ENCODE assay signal across 1 cellular context in the genomic region with DNA sequence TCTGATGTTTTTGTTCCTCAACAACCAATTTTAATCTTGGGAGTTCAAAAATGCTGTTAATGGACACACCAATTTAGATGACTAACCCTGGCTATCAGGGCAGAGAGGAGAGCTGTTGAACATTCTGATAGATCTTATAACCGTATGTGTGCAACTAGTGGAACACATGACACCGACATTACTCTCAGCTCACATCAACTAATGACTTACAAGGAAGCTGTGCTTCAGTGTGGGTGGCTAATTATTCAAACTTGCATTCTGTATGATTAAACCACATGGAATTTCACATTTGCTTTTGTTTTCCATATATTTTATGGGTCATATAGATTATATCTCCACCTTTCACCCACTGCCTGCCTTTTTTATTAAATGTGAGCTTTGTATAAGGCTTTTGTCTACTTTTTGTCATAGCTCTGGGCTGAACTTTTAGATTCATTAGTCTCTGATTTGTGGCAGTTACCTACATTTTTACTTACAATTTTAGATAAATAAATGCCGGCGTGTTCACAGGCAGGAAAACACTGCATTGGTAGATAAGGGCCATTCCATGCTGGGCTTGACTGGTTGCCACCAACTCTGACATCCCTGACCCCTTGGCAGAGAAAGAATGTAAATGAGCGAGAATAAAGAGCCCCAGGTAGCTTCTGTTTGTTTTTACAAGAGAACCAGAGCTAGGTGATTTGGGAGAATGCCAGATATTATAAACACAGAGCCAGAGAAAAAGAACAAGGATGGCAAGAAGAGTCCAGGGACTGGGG.
A peak's percentile ranks its signal among the peaks of the same experiment; 100 is the strongest.
TF ChIP-seq lines count a peak whose summit lies in the region.

No MANE protein-coding gene starts in this region.

TF ChIP-seq in HEK293, 187 proteins besides CTCF, POLR2A, EP300 and RAD21 (continued from another document and continues in another):
- TF ChIP-seq, protein P1, sequence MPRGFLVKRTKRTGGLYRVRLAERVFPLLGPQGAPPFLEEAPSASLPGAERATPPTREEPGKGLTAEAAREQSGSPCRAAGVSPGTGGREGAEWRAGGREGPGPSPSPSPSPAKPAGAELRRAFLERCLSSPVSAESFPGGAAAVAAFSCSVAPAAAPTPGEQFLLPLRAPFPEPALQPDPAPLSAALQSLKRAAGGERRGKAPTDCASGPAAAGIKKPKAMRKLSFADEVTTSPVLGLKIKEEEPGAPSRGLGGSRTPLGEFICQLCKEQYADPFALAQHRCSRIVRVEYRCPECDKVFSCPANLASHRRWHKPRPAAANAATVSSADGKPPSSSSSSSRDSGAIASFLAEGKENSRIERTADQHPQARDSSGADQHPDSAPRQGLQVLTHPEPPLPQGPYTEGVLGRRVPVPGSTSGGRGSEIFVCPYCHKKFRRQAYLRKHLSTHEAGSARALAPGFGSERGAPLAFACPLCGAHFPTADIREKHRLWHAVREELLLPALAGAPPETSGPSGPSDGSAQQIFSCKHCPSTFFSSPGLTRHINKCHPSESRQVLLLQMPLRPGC (tag by site-specific recombination; IDR thresholded peaks at IDR 0.05), result no peak
- TF ChIP-seq ZNF184 (tag by site-specific recombination; IDR thresholded peaks at IDR 0.05), result no peak
- TF ChIP-seq ZFP37 (tag by site-specific recombination; IDR thresholded peaks at IDR 0.05), result no peak
- TF ChIP-seq ZNF621 (tag by site-specific recombination; IDR thresholded peaks at IDR 0.05), result no peak
- TF ChIP-seq SALL2 (tag by site-specific recombination; IDR thresholded peaks at IDR 0.05; ENCODE audit: borderline replicate concordance), result no peak
- TF ChIP-seq REPIN1 (tag by site-specific recombination; IDR thresholded peaks at IDR 0.05; ENCODE audit: low read depth), result no peak
- no peak for TF ChIP-seq OVOL3 (tag by site-specific recombination; IDR thresholded peaks at IDR 0.05)
- TF ChIP-seq KLF8 (tag by site-specific recombination; IDR thresholded peaks at IDR 0.05), result no peak
- TF ChIP-seq, protein P2, sequence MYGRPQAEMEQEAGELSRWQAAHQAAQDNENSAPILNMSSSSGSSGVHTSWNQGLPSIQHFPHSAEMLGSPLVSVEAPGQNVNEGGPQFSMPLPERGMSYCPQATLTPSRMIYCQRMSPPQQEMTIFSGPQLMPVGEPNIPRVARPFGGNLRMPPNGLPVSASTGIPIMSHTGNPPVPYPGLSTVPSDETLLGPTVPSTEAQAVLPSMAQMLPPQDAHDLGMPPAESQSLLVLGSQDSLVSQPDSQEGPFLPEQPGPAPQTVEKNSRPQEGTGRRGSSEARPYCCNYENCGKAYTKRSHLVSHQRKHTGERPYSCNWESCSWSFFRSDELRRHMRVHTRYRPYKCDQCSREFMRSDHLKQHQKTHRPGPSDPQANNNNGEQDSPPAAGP (tag by site-specific recombination; IDR thresholded peaks at IDR 0.05), result no peak
- TF ChIP-seq ZNF140 (tag by site-specific recombination; IDR thresholded peaks at IDR 0.05), result no peak
- peak; percentile 56; the same call in 1 of the 2 replicates for TF ChIP-seq ZNF843 (tag by site-specific recombination; IDR thresholded peaks at IDR 0.05)
- TF ChIP-seq GLIS2 (tag by site-specific recombination; IDR thresholded peaks at IDR 0.05), result no peak
- TF ChIP-seq, protein P3, sequence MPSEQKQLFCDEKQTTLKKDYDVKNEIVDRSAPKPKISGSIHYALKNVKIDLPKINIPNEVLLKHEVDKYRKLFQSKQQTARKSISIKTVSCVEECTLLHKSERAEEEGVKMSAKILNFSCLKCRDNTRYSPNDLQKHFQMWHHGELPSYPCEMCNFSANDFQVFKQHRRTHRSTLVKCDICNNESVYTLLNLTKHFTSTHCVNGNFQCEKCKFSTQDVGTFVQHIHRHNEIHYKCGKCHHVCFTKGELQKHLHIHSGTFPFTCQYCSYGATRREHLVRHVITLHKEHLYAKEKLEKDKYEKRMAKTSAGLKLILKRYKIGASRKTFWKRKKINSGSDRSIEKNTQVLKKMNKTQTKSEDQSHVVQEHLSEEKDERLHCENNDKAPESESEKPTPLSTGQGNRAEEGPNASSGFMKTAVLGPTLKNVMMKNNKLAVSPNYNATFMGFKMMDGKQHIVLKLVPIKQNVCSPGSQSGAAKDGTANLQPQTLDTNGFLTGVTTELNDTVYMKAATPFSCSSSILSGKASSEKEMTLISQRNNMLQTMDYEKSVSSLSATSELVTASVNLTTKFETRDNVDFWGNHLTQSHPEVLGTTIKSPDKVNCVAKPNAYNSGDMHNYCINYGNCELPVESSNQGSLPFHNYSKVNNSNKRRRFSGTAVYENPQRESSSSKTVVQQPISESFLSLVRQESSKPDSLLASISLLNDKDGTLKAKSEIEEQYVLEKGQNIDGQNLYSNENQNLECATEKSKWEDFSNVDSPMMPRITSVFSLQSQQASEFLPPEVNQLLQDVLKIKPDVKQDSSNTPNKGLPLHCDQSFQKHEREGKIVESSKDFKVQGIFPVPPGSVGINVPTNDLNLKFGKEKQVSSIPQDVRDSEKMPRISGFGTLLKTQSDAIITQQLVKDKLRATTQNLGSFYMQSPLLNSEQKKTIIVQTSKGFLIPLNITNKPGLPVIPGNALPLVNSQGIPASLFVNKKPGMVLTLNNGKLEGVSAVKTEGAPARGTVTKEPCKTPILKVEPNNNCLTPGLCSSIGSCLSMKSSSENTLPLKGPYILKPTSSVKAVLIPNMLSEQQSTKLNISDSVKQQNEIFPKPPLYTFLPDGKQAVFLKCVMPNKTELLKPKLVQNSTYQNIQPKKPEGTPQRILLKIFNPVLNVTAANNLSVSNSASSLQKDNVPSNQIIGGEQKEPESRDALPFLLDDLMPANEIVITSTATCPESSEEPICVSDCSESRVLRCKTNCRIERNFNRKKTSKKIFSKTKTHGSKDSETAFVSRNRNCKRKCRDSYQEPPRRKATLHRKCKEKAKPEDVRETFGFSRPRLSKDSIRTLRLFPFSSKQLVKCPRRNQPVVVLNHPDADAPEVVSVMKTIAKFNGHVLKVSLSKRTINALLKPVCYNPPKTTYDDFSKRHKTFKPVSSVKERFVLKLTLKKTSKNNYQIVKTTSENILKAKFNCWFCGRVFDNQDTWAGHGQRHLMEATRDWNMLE (tag by site-specific recombination; conservative IDR thresholded peaks at IDR 0.05; ENCODE audit: low read depth), result no peak
- TF ChIP-seq, protein P4, sequence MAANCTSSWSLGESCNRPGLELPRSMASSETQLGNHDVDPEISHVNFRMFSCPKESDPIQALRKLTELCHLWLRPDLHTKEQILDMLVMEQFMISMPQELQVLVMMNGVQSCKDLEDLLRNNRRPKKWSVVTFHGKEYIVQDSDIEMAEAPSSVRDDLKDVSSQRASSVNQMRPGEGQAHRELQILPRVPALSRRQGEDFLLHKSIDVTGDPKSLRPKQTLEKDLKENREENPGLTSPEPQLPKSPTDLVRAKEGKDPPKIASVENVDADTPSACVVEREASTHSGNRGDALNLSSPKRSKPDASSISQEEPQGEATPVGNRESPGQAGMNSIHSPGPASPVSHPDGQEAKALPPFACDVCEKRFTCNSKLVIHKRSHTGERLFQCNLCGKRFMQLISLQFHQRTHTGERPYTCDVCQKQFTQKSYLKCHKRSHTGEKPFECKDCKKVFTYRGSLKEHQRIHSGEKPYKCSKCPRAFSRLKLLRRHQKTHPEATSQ (tag by site-specific recombination; IDR thresholded peaks at IDR 0.05), result no peak
- TF ChIP-seq, protein P5, sequence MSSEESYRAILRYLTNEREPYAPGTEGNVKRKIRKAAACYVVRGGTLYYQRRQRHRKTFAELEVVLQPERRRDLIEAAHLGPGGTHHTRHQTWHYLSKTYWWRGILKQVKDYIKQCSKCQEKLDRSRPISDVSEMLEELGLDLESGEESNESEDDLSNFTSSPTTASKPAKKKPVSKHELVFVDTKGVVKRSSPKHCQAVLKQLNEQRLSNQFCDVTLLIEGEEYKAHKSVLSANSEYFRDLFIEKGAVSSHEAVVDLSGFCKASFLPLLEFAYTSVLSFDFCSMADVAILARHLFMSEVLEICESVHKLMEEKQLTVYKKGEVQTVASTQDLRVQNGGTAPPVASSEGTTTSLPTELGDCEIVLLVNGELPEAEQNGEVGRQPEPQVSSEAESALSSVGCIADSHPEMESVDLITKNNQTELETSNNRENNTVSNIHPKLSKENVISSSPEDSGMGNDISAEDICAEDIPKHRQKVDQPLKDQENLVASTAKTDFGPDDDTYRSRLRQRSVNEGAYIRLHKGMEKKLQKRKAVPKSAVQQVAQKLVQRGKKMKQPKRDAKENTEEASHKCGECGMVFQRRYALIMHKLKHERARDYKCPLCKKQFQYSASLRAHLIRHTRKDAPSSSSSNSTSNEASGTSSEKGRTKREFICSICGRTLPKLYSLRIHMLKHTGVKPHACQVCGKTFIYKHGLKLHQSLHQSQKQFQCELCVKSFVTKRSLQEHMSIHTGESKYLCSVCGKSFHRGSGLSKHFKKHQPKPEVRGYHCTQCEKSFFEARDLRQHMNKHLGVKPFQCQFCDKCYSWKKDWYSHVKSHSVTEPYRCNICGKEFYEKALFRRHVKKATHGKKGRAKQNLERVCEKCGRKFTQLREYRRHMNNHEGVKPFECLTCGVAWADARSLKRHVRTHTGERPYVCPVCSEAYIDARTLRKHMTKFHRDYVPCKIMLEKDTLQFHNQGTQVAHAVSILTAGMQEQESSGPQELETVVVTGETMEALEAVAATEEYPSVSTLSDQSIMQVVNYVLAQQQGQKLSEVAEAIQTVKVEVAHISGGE (tag by site-specific recombination; conservative IDR thresholded peaks at IDR 0.05; ENCODE audit: low read depth), result no peak
- no peak for TF ChIP-seq ZNF600 (tag by site-specific recombination; IDR thresholded peaks at IDR 0.05)
- no peak for TF ChIP-seq ZNF423 (tag by site-specific recombination; IDR thresholded peaks at IDR 0.05)
- TF ChIP-seq ZFP69B (tag by site-specific recombination; IDR thresholded peaks at IDR 0.05), result no peak
- TF ChIP-seq ZNF311 (tag by site-specific recombination; IDR thresholded peaks at IDR 0.05; ENCODE audit: borderline replicate concordance), result no peak
- TF ChIP-seq ZBTB20 (tag by site-specific recombination; IDR thresholded peaks at IDR 0.05), result no peak
- TF ChIP-seq ZNF211 (tag by site-specific recombination; IDR thresholded peaks at IDR 0.05; ENCODE audit: low read depth), result no peak
- no peak for TF ChIP-seq ZNF16 (tag by site-specific recombination; IDR thresholded peaks at IDR 0.05; ENCODE audit: low read depth)
- TF ChIP-seq, protein P6, sequence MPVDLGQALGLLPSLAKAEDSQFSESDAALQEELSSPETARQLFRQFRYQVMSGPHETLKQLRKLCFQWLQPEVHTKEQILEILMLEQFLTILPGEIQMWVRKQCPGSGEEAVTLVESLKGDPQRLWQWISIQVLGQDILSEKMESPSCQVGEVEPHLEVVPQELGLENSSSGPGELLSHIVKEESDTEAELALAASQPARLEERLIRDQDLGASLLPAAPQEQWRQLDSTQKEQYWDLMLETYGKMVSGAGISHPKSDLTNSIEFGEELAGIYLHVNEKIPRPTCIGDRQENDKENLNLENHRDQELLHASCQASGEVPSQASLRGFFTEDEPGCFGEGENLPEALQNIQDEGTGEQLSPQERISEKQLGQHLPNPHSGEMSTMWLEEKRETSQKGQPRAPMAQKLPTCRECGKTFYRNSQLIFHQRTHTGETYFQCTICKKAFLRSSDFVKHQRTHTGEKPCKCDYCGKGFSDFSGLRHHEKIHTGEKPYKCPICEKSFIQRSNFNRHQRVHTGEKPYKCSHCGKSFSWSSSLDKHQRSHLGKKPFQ (tag by site-specific recombination; IDR thresholded peaks at IDR 0.05), result no peak
- no peak for TF ChIP-seq MEIS1 (CRISPR knock-in tag; IDR thresholded peaks at IDR 0.05; ENCODE audit: borderline replicate concordance)
- TF ChIP-seq ZNF138 (tag by site-specific recombination; IDR thresholded peaks at IDR 0.05; ENCODE audit: borderline replicate concordance), result no peak
- TF ChIP-seq PRDM1 (tag by site-specific recombination; IDR thresholded peaks at IDR 0.05), result no peak
- TF ChIP-seq ZNF654 (tag by site-specific recombination; IDR thresholded peaks at IDR 0.05; ENCODE audit: low read depth), result no peak
- TF ChIP-seq, protein P7, sequence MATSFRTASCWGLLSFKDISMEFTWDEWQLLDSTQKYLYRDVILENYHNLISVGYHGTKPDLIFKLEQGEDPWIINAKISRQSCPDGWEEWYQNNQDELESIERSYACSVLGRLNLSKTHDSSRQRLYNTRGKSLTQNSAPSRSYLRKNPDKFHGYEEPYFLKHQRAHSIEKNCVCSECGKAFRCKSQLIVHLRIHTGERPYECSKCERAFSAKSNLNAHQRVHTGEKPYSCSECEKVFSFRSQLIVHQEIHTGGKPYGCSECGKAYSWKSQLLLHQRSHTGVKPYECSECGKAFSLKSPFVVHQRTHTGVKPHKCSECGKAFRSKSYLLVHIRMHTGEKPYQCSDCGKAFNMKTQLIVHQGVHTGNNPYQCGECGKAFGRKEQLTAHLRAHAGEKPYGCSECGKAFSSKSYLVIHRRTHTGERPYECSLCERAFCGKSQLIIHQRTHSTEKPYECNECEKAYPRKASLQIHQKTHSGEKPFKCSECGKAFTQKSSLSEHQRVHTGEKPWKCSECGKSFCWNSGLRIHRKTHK (tag by site-specific recombination; IDR thresholded peaks at IDR 0.05), result no peak
- no peak for TF ChIP-seq ZEB2 (tag by site-specific recombination; IDR thresholded peaks at IDR 0.05)
- TF ChIP-seq, protein P8, sequence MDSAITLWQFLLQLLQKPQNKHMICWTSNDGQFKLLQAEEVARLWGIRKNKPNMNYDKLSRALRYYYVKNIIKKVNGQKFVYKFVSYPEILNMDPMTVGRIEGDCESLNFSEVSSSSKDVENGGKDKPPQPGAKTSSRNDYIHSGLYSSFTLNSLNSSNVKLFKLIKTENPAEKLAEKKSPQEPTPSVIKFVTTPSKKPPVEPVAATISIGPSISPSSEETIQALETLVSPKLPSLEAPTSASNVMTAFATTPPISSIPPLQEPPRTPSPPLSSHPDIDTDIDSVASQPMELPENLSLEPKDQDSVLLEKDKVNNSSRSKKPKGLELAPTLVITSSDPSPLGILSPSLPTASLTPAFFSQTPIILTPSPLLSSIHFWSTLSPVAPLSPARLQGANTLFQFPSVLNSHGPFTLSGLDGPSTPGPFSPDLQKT (IDR thresholded peaks at IDR 0.05; ENCODE audit: borderline replicate concordance, low read depth, low read length), result no peak
- peak; percentile 73 for TF ChIP-seq OSR2 (tag by site-specific recombination; IDR thresholded peaks at IDR 0.05)
- TF ChIP-seq ZNF404 (tag by site-specific recombination; IDR thresholded peaks at IDR 0.05), result no peak
- no peak for TF ChIP-seq ZNF239 (tag by site-specific recombination; IDR thresholded peaks at IDR 0.05)
